1 cellular context compared by ENCODE assay signal in the genomic region with DNA sequence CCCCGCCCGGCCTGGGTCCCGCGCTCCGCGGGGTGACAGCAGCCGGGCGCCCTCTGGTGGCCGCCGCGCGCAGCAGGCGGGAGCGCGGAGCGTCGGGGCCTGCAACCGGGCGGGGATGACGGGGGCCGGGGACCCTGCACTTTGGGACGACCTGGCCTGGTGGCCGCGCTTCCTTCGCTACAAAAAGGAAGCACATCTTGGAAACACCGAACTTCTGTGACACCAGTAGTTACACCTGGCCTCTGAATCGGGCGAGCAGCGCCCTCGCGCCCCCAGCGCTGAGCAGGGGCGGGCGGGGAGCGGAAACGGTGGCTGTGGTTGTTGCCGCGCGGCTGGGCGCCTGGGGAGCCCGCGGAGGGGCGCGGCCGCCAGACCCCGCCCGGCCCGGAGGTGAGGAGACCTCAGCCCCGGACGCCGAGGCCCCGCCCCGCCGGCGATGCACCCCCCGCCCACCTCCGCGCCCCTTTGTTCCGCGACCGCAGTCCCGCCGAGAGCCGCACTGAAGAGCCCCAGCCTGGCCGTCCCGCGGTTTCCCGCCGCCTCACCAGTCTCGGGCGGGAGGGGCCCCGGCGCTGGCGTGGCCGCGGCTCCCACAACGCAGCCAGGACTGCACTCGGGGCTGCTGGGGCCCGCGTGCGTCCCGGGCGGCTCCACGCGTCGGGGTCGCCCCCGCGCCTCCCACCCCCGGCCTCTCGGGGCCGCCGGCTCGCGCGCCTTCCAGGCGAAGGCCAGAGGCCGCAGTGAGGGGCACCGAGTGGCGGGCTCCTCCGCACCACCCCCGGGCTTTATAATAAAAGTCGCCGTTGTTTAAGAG.
TF ChIP-seq lines count a peak whose summit lies in the region.

No MANE protein-coding gene starts in this region.

TF ChIP-seq in K562, 482 proteins besides CTCF, POLR2A, EP300 and RAD21 (continued from another document and continues in another):
- peak; percentile 56 for TF ChIP-seq FIP1L1 (IDR thresholded peaks at IDR 0.05; ENCODE audit: low read depth, low read length, poor library complexity, severe bottlenecking)
- TF ChIP-seq ZNF551 (CRISPR knock-in tag; IDR thresholded peaks at IDR 0.05): no peak
- no peak for TF ChIP-seq POLR3A (IDR thresholded peaks at IDR 0.05; ENCODE audit: borderline replicate concordance, extremely low read depth, insufficient read depth, insufficient read length)
- TF ChIP-seq, protein P1, sequence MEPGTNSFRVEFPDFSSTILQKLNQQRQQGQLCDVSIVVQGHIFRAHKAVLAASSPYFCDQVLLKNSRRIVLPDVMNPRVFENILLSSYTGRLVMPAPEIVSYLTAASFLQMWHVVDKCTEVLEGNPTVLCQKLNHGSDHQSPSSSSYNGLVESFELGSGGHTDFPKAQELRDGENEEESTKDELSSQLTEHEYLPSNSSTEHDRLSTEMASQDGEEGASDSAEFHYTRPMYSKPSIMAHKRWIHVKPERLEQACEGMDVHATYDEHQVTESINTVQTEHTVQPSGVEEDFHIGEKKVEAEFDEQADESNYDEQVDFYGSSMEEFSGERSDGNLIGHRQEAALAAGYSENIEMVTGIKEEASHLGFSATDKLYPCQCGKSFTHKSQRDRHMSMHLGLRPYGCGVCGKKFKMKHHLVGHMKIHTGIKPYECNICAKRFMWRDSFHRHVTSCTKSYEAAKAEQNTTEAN (CRISPR knock-in tag; IDR thresholded peaks at IDR 0.05): no peak; the same call in 1 of the 2 replicates
- no peak for TF ChIP-seq RHOXF2B (CRISPR knock-in tag; conservative IDR thresholded peaks at IDR 0.05)
- TF ChIP-seq ARNT (IDR thresholded peaks at IDR 0.05): no peak
- TF ChIP-seq ZNF707 (CRISPR knock-in tag; conservative IDR thresholded peaks at IDR 0.05): no peak
- TF ChIP-seq EHMT2 (IDR thresholded peaks at IDR 0.05): no peak
- peak; percentile 1 for TF ChIP-seq SAP30 (IDR thresholded peaks at IDR 0.05; ENCODE audit: borderline replicate concordance, insufficient read depth, low read depth, low read length, poor library complexity, severe bottlenecking)
- no peak for TF ChIP-seq CC2D1A (IDR thresholded peaks at IDR 0.05)
- TF ChIP-seq RUNX1 (IDR thresholded peaks at IDR 0.05; ENCODE audit: low read depth): no peak
- TF ChIP-seq, protein P2, sequence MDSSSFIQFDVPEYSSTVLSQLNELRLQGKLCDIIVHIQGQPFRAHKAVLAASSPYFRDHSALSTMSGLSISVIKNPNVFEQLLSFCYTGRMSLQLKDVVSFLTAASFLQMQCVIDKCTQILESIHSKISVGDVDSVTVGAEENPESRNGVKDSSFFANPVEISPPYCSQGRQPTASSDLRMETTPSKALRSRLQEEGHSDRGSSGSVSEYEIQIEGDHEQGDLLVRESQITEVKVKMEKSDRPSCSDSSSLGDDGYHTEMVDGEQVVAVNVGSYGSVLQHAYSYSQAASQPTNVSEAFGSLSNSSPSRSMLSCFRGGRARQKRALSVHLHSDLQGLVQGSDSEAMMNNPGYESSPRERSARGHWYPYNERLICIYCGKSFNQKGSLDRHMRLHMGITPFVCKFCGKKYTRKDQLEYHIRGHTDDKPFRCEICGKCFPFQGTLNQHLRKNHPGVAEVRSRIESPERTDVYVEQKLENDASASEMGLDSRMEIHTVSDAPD (CRISPR knock-in tag; IDR thresholded peaks at IDR 0.05): peak; percentile 7; the same call in 1 of the 2 replicates
- TF ChIP-seq FOXP1 (CRISPR knock-in tag; IDR thresholded peaks at IDR 0.05): no peak
- no peak for TF ChIP-seq PHB2 (IDR thresholded peaks at IDR 0.05; ENCODE audit: low read depth)
- TF ChIP-seq PHF20 (IDR thresholded peaks at IDR 0.05; ENCODE audit: partially characterized antibody): peak; percentile 59
- no peak for TF ChIP-seq BRCA1 (IDR thresholded peaks at IDR 0.05)
- no peak for TF ChIP-seq BRCA1 (CRISPR knock-in tag; IDR thresholded peaks at IDR 0.05)
- TF ChIP-seq, protein P3, sequence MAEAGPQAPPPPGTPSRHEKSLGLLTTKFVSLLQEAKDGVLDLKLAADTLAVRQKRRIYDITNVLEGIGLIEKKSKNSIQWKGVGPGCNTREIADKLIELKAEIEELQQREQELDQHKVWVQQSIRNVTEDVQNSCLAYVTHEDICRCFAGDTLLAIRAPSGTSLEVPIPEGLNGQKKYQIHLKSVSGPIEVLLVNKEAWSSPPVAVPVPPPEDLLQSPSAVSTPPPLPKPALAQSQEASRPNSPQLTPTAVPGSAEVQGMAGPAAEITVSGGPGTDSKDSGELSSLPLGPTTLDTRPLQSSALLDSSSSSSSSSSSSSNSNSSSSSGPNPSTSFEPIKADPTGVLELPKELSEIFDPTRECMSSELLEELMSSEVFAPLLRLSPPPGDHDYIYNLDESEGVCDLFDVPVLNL (CRISPR knock-in tag; IDR thresholded peaks at IDR 0.05; ENCODE audit: low read depth): no peak
- TF ChIP-seq ADNP (tag; IDR thresholded peaks at IDR 0.05): no peak
- TF ChIP-seq BACH1 (tag; IDR thresholded peaks at IDR 0.05): no peak
- no peak for TF ChIP-seq ZNF57 (CRISPR knock-in tag; IDR thresholded peaks at IDR 0.05)
- TF ChIP-seq FOXJ2 (tag; IDR thresholded peaks at IDR 0.05): no peak
- TF ChIP-seq ZZZ3 (IDR thresholded peaks at IDR 0.05): no peak
- TF ChIP-seq DMBX1 (CRISPR knock-in tag; IDR thresholded peaks at IDR 0.05; ENCODE audit: borderline replicate concordance): no peak
- TF ChIP-seq, protein P4, sequence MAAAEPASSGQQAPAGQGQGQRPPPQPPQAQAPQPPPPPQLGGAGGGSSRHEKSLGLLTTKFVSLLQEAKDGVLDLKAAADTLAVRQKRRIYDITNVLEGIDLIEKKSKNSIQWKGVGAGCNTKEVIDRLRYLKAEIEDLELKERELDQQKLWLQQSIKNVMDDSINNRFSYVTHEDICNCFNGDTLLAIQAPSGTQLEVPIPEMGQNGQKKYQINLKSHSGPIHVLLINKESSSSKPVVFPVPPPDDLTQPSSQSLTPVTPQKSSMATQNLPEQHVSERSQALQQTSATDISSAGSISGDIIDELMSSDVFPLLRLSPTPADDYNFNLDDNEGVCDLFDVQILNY (CRISPR knock-in tag; IDR thresholded peaks at IDR 0.05): no peak
- TF ChIP-seq, protein P5, sequence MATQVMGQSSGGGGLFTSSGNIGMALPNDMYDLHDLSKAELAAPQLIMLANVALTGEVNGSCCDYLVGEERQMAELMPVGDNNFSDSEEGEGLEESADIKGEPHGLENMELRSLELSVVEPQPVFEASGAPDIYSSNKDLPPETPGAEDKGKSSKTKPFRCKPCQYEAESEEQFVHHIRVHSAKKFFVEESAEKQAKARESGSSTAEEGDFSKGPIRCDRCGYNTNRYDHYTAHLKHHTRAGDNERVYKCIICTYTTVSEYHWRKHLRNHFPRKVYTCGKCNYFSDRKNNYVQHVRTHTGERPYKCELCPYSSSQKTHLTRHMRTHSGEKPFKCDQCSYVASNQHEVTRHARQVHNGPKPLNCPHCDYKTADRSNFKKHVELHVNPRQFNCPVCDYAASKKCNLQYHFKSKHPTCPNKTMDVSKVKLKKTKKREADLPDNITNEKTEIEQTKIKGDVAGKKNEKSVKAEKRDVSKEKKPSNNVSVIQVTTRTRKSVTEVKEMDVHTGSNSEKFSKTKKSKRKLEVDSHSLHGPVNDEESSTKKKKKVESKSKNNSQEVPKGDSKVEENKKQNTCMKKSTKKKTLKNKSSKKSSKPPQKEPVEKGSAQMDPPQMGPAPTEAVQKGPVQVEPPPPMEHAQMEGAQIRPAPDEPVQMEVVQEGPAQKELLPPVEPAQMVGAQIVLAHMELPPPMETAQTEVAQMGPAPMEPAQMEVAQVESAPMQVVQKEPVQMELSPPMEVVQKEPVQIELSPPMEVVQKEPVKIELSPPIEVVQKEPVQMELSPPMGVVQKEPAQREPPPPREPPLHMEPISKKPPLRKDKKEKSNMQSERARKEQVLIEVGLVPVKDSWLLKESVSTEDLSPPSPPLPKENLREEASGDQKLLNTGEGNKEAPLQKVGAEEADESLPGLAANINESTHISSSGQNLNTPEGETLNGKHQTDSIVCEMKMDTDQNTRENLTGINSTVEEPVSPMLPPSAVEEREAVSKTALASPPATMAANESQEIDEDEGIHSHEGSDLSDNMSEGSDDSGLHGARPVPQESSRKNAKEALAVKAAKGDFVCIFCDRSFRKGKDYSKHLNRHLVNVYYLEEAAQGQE (CRISPR knock-in tag; IDR thresholded peaks at IDR 0.05; ENCODE audit: low read depth): 0 out of 2 replicates have a peak, but pooled peaks have one; percentile 3
- TF ChIP-seq ZNF124 (CRISPR knock-in tag; IDR thresholded peaks at IDR 0.05): no peak
- TF ChIP-seq TEAD1 (CRISPR knock-in tag; IDR thresholded peaks at IDR 0.05): peak in 1 of 2 experiments; percentile 75; a peak in 1 of 4 replicates
- TF ChIP-seq MCM7 (IDR thresholded peaks at IDR 0.05): no peak
- TF ChIP-seq RBM34 (IDR thresholded peaks at IDR 0.05; ENCODE audit: borderline replicate concordance, insufficient read depth, low read length): no peak
- TF ChIP-seq ZFP30 (CRISPR knock-in tag; IDR thresholded peaks at IDR 0.05; ENCODE audit: borderline replicate concordance): no peak
- no peak for TF ChIP-seq HDAC3 (IDR thresholded peaks at IDR 0.05; ENCODE audit: borderline replicate concordance, partially characterized antibody)
- TF ChIP-seq ZNF175 (CRISPR knock-in tag; IDR thresholded peaks at IDR 0.05; ENCODE audit: low read depth): no peak
- no peak for TF ChIP-seq EWSR1 (IDR thresholded peaks at IDR 0.05; ENCODE audit: borderline replicate concordance, low read depth, partially characterized antibody)
- no peak for TF ChIP-seq ASH1L (IDR thresholded peaks at IDR 0.05; ENCODE audit: borderline replicate concordance, low read depth, partially characterized antibody)
- no peak for TF ChIP-seq SLC30A9 (CRISPR knock-in tag; IDR thresholded peaks at IDR 0.05)
- peak; percentile 39; the same call in 1 of the 2 replicates for TF ChIP-seq MYC (IDR thresholded peaks at IDR 0.05; ENCODE audit: low read depth, low read length)
- no peak for TF ChIP-seq MYC (CRISPR knock-in tag; IDR thresholded peaks at IDR 0.05; ENCODE audit: borderline replicate concordance, low read depth)
- TF ChIP-seq GABPB1 (CRISPR knock-in tag; IDR thresholded peaks at IDR 0.05): peak; percentile 51; the same call in 1 of the 2 replicates
- no peak for TF ChIP-seq ZNF778 (CRISPR knock-in tag; IDR thresholded peaks at IDR 0.05)
- TF ChIP-seq SMARCB1 (IDR thresholded peaks at IDR 0.05; ENCODE audit: insufficient read length, low read depth): no peak
- TF ChIP-seq NFIC (IDR thresholded peaks at IDR 0.05): no peak; the same call in 1 of the 2 replicates
- TF ChIP-seq SIX5 (IDR thresholded peaks at IDR 0.05; ENCODE audit: borderline replicate concordance in 1 of 2, insufficient read depth in 1 of 2, low read depth in 1 of 2, low read length in 2 of 2): no peak
- 0 out of 2 replicates have a peak, but pooled peaks have one; percentile 29 for TF ChIP-seq SP1 (CRISPR knock-in tag; IDR thresholded peaks at IDR 0.05)
- no peak for TF ChIP-seq ETV6 (IDR thresholded peaks at IDR 0.05; ENCODE audit: borderline replicate concordance in 1 of 2, low read depth in 2 of 2, low read length in 1 of 2)
- TF ChIP-seq ETV6 (CRISPR knock-in tag; IDR thresholded peaks at IDR 0.05; ENCODE audit: borderline replicate concordance): no peak
- 0 out of 4 replicates have a peak, but pooled peaks of 1 of the 2 experiments have one; percentile 8 for TF ChIP-seq SRF (CRISPR knock-in tag; IDR thresholded peaks at IDR 0.05)
- TF ChIP-seq SETDB1 (IDR thresholded peaks at IDR 0.05; ENCODE audit: low read length): no peak
- TF ChIP-seq, protein P6, sequence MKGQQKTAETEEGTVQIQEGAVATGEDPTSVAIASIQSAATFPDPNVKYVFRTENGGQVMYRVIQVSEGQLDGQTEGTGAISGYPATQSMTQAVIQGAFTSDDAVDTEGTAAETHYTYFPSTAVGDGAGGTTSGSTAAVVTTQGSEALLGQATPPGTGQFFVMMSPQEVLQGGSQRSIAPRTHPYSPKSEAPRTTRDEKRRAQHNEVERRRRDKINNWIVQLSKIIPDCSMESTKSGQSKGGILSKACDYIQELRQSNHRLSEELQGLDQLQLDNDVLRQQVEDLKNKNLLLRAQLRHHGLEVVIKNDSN (CRISPR knock-in tag; IDR thresholded peaks at IDR 0.05): no peak
- TF ChIP-seq POLR2AphosphoS5 (IDR thresholded peaks at IDR 0.05; ENCODE audit: control insufficient read depth, insufficient read depth, low read depth, low read length): peak; percentile 58
- TF ChIP-seq TAL1 (IDR thresholded peaks at IDR 0.05): no peak
- TF ChIP-seq, protein P7, sequence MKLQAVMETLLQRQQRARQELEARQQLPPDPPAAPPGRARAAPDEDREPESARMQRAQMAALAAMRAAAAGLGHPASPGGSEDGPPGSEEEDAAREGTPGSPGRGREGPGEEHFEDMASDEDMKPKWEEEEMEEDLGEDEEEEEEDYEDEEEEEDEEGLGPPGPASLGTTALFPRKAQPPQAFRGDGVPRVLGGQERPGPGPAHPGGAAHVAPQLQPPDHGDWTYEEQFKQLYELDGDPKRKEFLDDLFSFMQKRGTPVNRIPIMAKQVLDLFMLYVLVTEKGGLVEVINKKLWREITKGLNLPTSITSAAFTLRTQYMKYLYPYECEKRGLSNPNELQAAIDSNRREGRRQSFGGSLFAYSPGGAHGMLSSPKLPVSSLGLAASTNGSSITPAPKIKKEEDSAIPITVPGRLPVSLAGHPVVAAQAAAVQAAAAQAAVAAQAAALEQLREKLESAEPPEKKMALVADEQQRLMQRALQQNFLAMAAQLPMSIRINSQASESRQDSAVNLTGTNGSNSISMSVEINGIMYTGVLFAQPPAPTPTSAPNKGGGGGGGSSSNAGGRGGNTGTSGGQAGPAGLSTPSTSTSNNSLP (IDR thresholded peaks at IDR 0.05; ENCODE audit: borderline replicate concordance, low read depth, low read length): no peak
- TF ChIP-seq NR4A1 (CRISPR knock-in tag; IDR thresholded peaks at IDR 0.05): no peak
- TF ChIP-seq NR4A1 (tag; IDR thresholded peaks at IDR 0.05): peak; percentile 19; the same call in 1 of the 2 replicates
- TF ChIP-seq, protein P8, sequence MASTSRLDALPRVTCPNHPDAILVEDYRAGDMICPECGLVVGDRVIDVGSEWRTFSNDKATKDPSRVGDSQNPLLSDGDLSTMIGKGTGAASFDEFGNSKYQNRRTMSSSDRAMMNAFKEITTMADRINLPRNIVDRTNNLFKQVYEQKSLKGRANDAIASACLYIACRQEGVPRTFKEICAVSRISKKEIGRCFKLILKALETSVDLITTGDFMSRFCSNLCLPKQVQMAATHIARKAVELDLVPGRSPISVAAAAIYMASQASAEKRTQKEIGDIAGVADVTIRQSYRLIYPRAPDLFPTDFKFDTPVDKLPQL (IDR thresholded peaks at IDR 0.05; ENCODE audit: extremely low read depth, insufficient read length): no peak
- TF ChIP-seq ZNF589 (CRISPR knock-in tag; IDR thresholded peaks at IDR 0.05; ENCODE audit: low read depth): no peak
- TF ChIP-seq RFX1 (IDR thresholded peaks at IDR 0.05): no peak
- TF ChIP-seq SUPT5H (IDR thresholded peaks at IDR 0.05): peak; percentile 36; the same call in 1 of the 2 replicates
- TF ChIP-seq SPI1 (IDR thresholded peaks at IDR 0.05; ENCODE audit: borderline replicate concordance, low read depth, low read length): no peak
- no peak for TF ChIP-seq MCM2 (IDR thresholded peaks at IDR 0.05; ENCODE audit: low read depth)
- TF ChIP-seq, protein P9, sequence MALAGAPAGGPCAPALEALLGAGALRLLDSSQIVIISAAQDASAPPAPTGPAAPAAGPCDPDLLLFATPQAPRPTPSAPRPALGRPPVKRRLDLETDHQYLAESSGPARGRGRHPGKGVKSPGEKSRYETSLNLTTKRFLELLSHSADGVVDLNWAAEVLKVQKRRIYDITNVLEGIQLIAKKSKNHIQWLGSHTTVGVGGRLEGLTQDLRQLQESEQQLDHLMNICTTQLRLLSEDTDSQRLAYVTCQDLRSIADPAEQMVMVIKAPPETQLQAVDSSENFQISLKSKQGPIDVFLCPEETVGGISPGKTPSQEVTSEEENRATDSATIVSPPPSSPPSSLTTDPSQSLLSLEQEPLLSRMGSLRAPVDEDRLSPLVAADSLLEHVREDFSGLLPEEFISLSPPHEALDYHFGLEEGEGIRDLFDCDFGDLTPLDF (CRISPR knock-in tag; IDR thresholded peaks at IDR 0.05): peak; percentile 86
- peak; percentile 49 for TF ChIP-seq KDM5B (IDR thresholded peaks at IDR 0.05; ENCODE audit: insufficient replicate concordance, low read depth, low read length)
